In genomic region chr12:123232807-123233504, GRCh38 we compare ENCODE assay signal across 8 cellular contexts. TPM values are rescaled to one million over a fixed set of nuclear protein-coding genes. Genes with fewer than 3 reads are reported as not detected.
DNase-seq lines count a peak whose midpoint lies in the region; ATAC-seq and TF ChIP-seq lines count a peak whose summit lies in the region.

A gene with protein sequence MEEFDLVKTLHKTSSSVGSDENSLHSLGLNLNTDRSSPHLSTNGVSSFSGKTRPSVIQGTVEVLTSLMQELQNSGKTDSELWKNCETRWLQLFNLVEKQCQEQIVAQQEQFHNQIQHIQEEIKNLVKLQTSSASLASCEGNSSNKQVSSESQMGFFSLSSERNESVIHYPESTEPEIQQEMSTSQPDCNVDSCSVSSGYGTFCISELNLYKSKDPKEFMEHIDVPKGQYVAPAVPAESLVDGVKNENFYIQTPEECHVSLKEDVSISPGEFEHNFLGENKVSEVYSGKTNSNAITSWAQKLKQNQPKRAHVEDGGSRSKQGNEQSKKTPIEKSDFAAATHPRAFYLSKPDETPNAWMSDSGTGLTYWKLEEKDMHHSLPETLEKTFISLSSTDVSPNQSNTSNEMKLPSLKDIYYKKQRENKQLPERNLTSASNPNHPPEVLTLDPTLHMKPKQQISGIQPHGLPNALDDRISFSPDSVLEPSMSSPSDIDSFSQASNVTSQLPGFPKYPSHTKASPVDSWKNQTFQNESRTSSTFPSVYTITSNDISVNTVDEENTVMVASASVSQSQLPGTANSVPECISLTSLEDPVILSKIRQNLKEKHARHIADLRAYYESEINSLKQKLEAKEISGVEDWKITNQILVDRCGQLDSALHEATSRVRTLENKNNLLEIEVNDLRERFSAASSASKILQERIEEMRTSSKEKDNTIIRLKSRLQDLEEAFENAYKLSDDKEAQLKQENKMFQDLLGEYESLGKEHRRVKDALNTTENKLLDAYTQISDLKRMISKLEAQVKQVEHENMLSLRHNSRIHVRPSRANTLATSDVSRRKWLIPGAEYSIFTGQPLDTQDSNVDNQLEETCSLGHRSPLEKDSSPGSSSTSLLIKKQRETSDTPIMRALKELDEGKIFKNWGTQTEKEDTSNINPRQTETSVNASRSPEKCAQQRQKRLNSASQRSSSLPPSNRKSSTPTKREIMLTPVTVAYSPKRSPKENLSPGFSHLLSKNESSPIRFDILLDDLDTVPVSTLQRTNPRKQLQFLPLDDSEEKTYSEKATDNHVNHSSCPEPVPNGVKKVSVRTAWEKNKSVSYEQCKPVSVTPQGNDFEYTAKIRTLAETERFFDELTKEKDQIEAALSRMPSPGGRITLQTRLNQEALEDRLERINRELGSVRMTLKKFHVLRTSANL (minus strand): TSS chr12:123233141. CDS start chr12:123230364, 2,777 bp downstream.
Gene MTRFR, plus strand, starts transcription at chr12:123233436. Its CDS starts 20,239 bp downstream, at chr12:123253675.

- H3K27me3 Mint-ChIP-seq in activated naive CD4-positive, alpha-beta T cell treated with anti-CD3 and anti-CD28 coated beads for 36 hours (ENCODE audit: low read depth): no peaks in the 10 kb centered on the region

- TF ChIP-seq CTCF in HFF-Myc (IDR thresholded peaks at IDR 0.05; ENCODE audit: low read depth, low read length, missing control alignments) (no peak), gastroesophageal sphincter (IDR thresholded peaks at IDR 0.05) (peak in 1 of 4 experiments; percentile 33), neutrophil (IDR thresholded peaks at IDR 0.05) (peak; percentile 38)

- TF ChIP-seq POLR2A in gastroesophageal sphincter (IDR thresholded peaks at IDR 0.05): peak; percentile 97 to 99

- no peaks in the 10 kb centered on the region for H3K9me3 Mint-ChIP-seq in activated naive CD4-positive, alpha-beta T cell treated with anti-CD3 and anti-CD28 coated beads for 36 hours

- H3K36me3 ChIP-seq in gastroesophageal sphincter (peaks cover 0 to 4% of the 10 kb centered on the region in 2 donors), neutrophil (no peaks in the 10 kb centered on the region)

- WGBS in gastroesophageal sphincter (ENCODE audit: low coverage in 1 of 2), 2 donors: 0% methylated on average over 3 to 4 of the region's 66 CpGs

- intact Hi-C loops in activated naive CD4-positive, alpha-beta T cell treated with anti-CD3 and anti-CD28 coated beads for 36 hours (cut with micrococcal nuclease): loop anchor here (1.0 to 10.0 kb wide), 14 partner anchors 10 to 706 kb away; partner anchors contain the start of genes ABCB9, ATP6V0A2, KNTC1 and PITPNM2

- peaks cover 58% of the 10 kb centered on the region for H3K4me1 Mint-ChIP-seq in activated naive CD4-positive, alpha-beta T cell treated with anti-CD3 and anti-CD28 coated beads for 36 hours (ENCODE audit: low read depth)

- H3K4me3 ChIP-seq in HFF-Myc (replicated peaks; ENCODE audit: low read depth, low read length) (peak within 1 kb of the TSS; percentile 80), gastroesophageal sphincter (peak within 1 kb of the TSS; percentile 78 to 87), neutrophil (ENCODE audit: low read depth in 1 of 2, low read length in 1 of 2) (peak within 1 kb of the TSS; percentile 97)

- H3K27ac ChIP-seq in gastroesophageal sphincter (peak within 1 kb of the TSS; percentile 70 to 99 (median 92)), neutrophil (peak within 1 kb of the TSS; percentile 91), substantia nigra (ENCODE audit: low read depth, low read length, poor library complexity, severe bottlenecking) (peak within 1 kb of the TSS; percentile 95)

- peak within 1 kb of the TSS; percentile 99 for H3K27ac Mint-ChIP-seq in activated naive CD4-positive, alpha-beta T cell treated with anti-CD3 and anti-CD28 coated beads for 36 hours

- peak within 1 kb of the TSS; percentile 96 for H3K4me3 Mint-ChIP-seq in activated naive CD4-positive, alpha-beta T cell treated with anti-CD3 and anti-CD28 coated beads for 36 hours

- DNase-seq in GM03348 (ENCODE audit: low spot score) (peak; percentile 99), HFF-Myc (ENCODE audit: extremely low read depth, low read depth) (peak; percentile 98), NAMALWA (ENCODE audit: low spot score) (peak; percentile 100), SK-N-DZ (ENCODE audit: low spot score) (peak; percentile 100), substantia nigra (lab: John Stamatoyannopoulos, UW) (peak; percentile 92 to 100 (median 98))
- peak; percentile 100 for DNase-seq in activated naive CD4-positive, alpha-beta T cell treated with anti-CD3 and anti-CD28 coated beads for 36 hours

- H3K9me3 ChIP-seq in gastroesophageal sphincter: no peaks in the 10 kb centered on the region
- H3K9me3 ChIP-seq in neutrophil: no peaks in the 10 kb centered on the region

- H3K27me3 ChIP-seq in gastroesophageal sphincter: no peaks in the 10 kb centered on the region
- no peaks in the 10 kb centered on the region for H3K27me3 ChIP-seq in neutrophil

- H3K36me3 Mint-ChIP-seq in activated naive CD4-positive, alpha-beta T cell treated with anti-CD3 and anti-CD28 coated beads for 36 hours (ENCODE audit: low read depth): peaks cover 43% of the 10 kb centered on the region

- ATAC-seq in gastroesophageal sphincter: peak; percentile 99

- H3K4me1 ChIP-seq in gastroesophageal sphincter: peaks cover 0 to 58% (median 11%) of the 10 kb centered on the region in 3 donors
- peaks cover 36 to 48% of the 10 kb centered on the region in 2 experiments for H3K4me1 ChIP-seq in neutrophil (ENCODE audit: control insufficient read depth in 1 of 2, insufficient read depth in 1 of 2, low read depth in 1 of 2, low read length in 1 of 2)

- TF ChIP-seq EP300 in gastroesophageal sphincter (IDR thresholded peaks at IDR 0.05): no peak

- CTCF ChIA-PET in activated naive CD4-positive, alpha-beta T cell treated with anti-CD3 and anti-CD28 coated beads for 36 hours (lab: Charles Lee): interaction anchor here (0.5 to 2.3 kb wide), 14 partner anchors 9 to 350 kb away, joined by 3 to 6 read pairs (median 3); partner anchors contain the start of gene PITPNM2

RNA-seq across cellular contexts. Expression of the first gene that starts in this region (rescaled TPM):
- 80.2 and 101 TPM in 2 replicates for polyA plus RNA-seq in SK-N-DZ (2014; cell fraction: cytosol; rRNA removed)
- polyA plus RNA-seq in SK-N-DZ (2014; cell fraction: nucleus; rRNA removed): 126 and 134 TPM in 2 replicates
- 100 to 1,000 TPM; 111 to 114 TPM for total RNA-seq in activated naive CD4-positive, alpha-beta T cell treated with anti-CD3 and anti-CD28 coated beads for 36 hours
- 10 to 100 TPM; 11.5 to 26.8 (median 14.7) TPM for total RNA-seq in gastroesophageal sphincter

RNA-seq across cellular contexts. Expression of gene MTRFR, which starts in this region (rescaled TPM):
- polyA plus RNA-seq in SK-N-DZ (2014; cell fraction: cytosol; rRNA removed): 29.8 and 30.7 TPM in 2 replicates
- 7.1 and 7.4 TPM in 2 replicates for polyA plus RNA-seq in SK-N-DZ (2014; cell fraction: nucleus; rRNA removed)
- 10 to 100 TPM; 27.7 to 27.8 TPM for total RNA-seq in activated naive CD4-positive, alpha-beta T cell treated with anti-CD3 and anti-CD28 coated beads for 36 hours
- 10 to 100 TPM in 3 of 4 donors, 1 to 10 TPM in 1; 9.2 to 25.8 (median 12.9) TPM for total RNA-seq in gastroesophageal sphincter

Comparison
In these comparisons a context has a peak if more than half of its experiments do, and no peak if none do; other contexts are left out.
1. Peak in every context shown above with its lines: DNase-seq, ATAC-seq, H3K4me3 ChIP-seq and H3K27ac ChIP-seq.
2. RNA of the first gene that starts in this region (total RNA-seq): 111 to 114 TPM in activated naive CD4-positive, alpha-beta T cell treated with anti-CD3 and anti-CD28 coated beads for 36 hours; 11.5 to 26.8 TPM in gastroesophageal sphincter; every median in the first group is over 4 times any median in the second.